8 cellular contexts compared by ENCODE assay signal in the genomic region with DNA sequence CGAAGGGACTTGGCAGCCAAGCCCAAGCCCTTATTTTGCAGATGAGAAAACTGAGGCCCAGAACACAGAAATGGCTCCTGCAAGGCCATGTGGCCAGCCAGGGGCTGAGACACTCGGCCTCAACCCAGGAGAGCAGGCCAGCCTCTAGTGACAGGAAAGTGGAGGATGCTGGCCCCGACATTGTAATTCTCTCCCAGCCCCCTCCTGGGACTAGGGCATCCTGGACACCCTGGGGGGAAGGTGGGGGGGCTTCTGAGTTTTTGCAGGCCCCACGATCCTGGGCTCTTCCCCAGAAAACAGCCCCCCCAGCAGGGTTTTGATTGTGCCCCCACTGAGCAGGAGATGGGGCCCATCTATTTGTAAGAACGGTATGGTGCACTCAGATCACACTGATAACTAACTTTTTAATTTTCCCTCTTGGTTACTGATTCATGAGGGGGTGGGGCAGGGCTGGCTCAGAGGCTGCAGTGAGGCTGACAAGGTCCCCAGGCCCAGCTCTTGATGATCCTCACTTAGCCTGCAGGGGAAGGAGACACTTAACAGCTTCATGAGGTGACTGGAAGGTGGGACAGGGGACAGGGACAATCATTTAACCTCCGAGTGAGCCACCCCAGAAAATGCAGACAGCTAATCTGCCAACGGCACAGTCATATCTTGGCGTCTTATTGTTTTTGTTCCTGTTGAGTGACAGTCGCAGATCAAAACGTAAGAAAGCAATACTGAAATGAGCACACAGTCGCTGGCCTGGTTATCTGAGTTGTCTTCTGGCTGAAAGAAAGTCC. TPM values are rescaled to one million over a fixed set of nuclear protein-coding genes. Genes with fewer than 3 reads are reported as not detected.
DNase-seq lines count a peak whose midpoint lies in the region; ATAC-seq, FAIRE-seq and TF ChIP-seq lines count a peak whose summit lies in the region.

No MANE protein-coding gene starts in this region.

- no peak overlapping the region for H3K4ac ChIP-seq in neuronal stem cell (ENCODE audit: low read length)

- TF ChIP-seq POLR2A in GM12878 (IDR thresholded peaks at IDR 0.05; ENCODE audit: low read depth, low read length) (no peak; the same call in 1 of the 2 replicates), lower leg skin (IDR thresholded peaks at IDR 0.05) (no peak)

- peak; percentile 50 for ATAC-seq in GM12878
- no peak for ATAC-seq in HG02970 (IDR thresholded peaks at IDR 0.05; ENCODE audit: low FRiP score, unreplicated experiment)

- no peaks in the 10 kb centered on the region for H3K9me3 ChIP-seq in HUES64 (ENCODE audit: insufficient read depth, low read depth, low read length)
- H3K9me3 ChIP-seq in GM12878 (replicated peaks; ENCODE audit: control insufficient read depth, insufficient read depth, low read length): no peaks in the 10 kb centered on the region
- no peaks in the 10 kb centered on the region for H3K9me3 ChIP-seq in neuronal stem cell (replicated peaks in 1 of 2; ENCODE audit: control insufficient read depth in 2 of 2, insufficient read depth in 1 of 2, low read depth in 1 of 2, low read length in 2 of 2)

- CTCF ChIA-PET in GM12878 (lab: Yijun Ruan, JAX): interaction anchor here (0.8 to 2.0 kb wide), 4 partner anchors 10 to 153 kb away, joined by 4 to 5 read pairs (median 4); no protein-coding TSS in a partner anchor

- 0 out of 2 replicates have a peak overlapping the region, but pooled peaks have one; percentile 15 for H3K27ac ChIP-seq in HUES64 (ENCODE audit: low read depth, low read length)
- peak overlapping the region; percentile 96 for H3K27ac ChIP-seq in GM12878 (ENCODE audit: control insufficient read depth, insufficient read depth)
- H3K27ac ChIP-seq in neuronal stem cell (replicated peaks; ENCODE audit: low read length): no peak overlapping the region

- no peak overlapping the region for H3K4me3 ChIP-seq in HUES64 (ENCODE audit: low read length)
- peak overlapping the region; percentile 69 for H3K4me3 ChIP-seq in GM12878
- no peak overlapping the region for H3K4me3 ChIP-seq in neuronal stem cell (ENCODE audit: low read length in 2 of 2)
- no peak overlapping the region for H3K4me3 ChIP-seq in lower leg skin (ENCODE audit: low read depth, poor library complexity, severe bottlenecking)

- no peak overlapping the region for H2BK5ac ChIP-seq in neuronal stem cell (ENCODE audit: low read length)

- H2BK15ac ChIP-seq in neuronal stem cell (ENCODE audit: low read length): no peak overlapping the region

- no peak overlapping the region for H3K18ac ChIP-seq in neuronal stem cell (ENCODE audit: low read length)

- in situ Hi-C loops in GM12878 (cut with MboI): loop anchor here (25.0 kb wide), 1 partner anchor 1355 kb away; the partner anchor contains the start of genes CXXC1 and MBD1

- intact Hi-C loops in GM12878 (cut with micrococcal nuclease; ENCODE audit: unreplicated experiment): loop anchor here (5.0 kb wide), 2 partner anchors 65 to 100 kb away; no protein-coding TSS in a partner anchor
- intact Hi-C loops in lower leg skin (cut with DNase I; ENCODE audit: low total_unique reads): no loop called here

- 73% methylated on average over 11 of the region's 11 CpGs for WGBS in HUES64
- under 1% methylated on average over 11 of the region's 11 CpGs for WGBS in GM12878 (ENCODE audit: insufficient coverage, insufficient replicate concordance, low lambda C conversion rate, missing lambda C conversion rate)
- WGBS in neuronal stem cell (ENCODE audit: extremely low coverage in 2 of 2, insufficient read length in 2 of 2, insufficient replicate concordance in 1 of 2), 2 donors: no CpG with 5 or more reads among the region's 11 CpGs
- WGBS in lower leg skin, 2 donors: 40 to 52% methylated on average over 11 of the region's 11 CpGs

- SMC1A ChIA-PET in GM12878 (lab: Charles Lee; ENCODE audit: uncharacterized antibody, unreplicated experiment): interaction anchor here (0.6 to 7.1 kb wide), 12 partner anchors 10 to 244 kb away, joined by 3 to 55 read pairs (median 6); no protein-coding TSS in a partner anchor

- no peak for TF ChIP-seq CTCF in GM12878 (IDR thresholded peaks at IDR 0.05 in 2 of 3, conservative IDR thresholded peaks at IDR 0.05 in 1 of 3; ENCODE audit: control insufficient read depth in 2 of 3, extremely low read depth in 1 of 3, insufficient read depth in 1 of 3, low read depth in 3 of 3, low read length in 3 of 3)
- no peak for TF ChIP-seq CTCF in lower leg skin (IDR thresholded peaks at IDR 0.05)

- H3K4me2 ChIP-seq in GM12878 (ENCODE audit: control insufficient read depth, insufficient read depth): peak overlapping the region; percentile 99
- H3K4me2 ChIP-seq in neuronal stem cell (ENCODE audit: insufficient read depth, low read length, poor library complexity, severe bottlenecking): no peak overlapping the region

- no peaks in the 10 kb centered on the region for H4K20me1 ChIP-seq in GM12878 (ENCODE audit: control insufficient read depth, insufficient read depth)

- H2BK120ac ChIP-seq in neuronal stem cell (ENCODE audit: low read depth, low read length): no peak overlapping the region

- H2AK5ac ChIP-seq in neuronal stem cell (ENCODE audit: low read depth, low read length): no peak overlapping the region

- no peak for TF ChIP-seq EP300 in GM12878 (IDR thresholded peaks at IDR 0.05; ENCODE audit: borderline replicate concordance in 1 of 2, control insufficient read depth in 1 of 2, low read depth in 2 of 2, low read length in 2 of 2)

- POLR2A ChIA-PET in GM12878 (lab: Charles Lee): interaction anchor here (0.7 to 8.1 kb wide), 7 partner anchors 15 to 264 kb away, joined by 3 to 71 read pairs (median 3); partner anchors contain the start of gene SMAD7

- peak overlapping the region; percentile 24 for H2AFZ ChIP-seq in GM12878 (ENCODE audit: control insufficient read depth, low read depth, low read length)
- no peak overlapping the region for H2AFZ ChIP-seq in neuronal stem cell (ENCODE audit: low read length)

- TF ChIP-seq RAD21 in GM12878 (IDR thresholded peaks at IDR 0.05; ENCODE audit: insufficient read depth, low read depth, low read length): no peak

- peaks cover 99% of the 10 kb centered on the region for H3K79me2 ChIP-seq in GM12878 (ENCODE audit: control insufficient read depth, insufficient read depth, low read length)

- H3K27me3 ChIP-seq in HUES64 (ENCODE audit: insufficient read depth, low read length) (no peaks in the 10 kb centered on the region), GM12878 (replicated peaks in 1 of 2; ENCODE audit: control insufficient read depth in 2 of 2, insufficient read depth in 2 of 2, low read length in 1 of 2) (no peaks in the 10 kb centered on the region), neuronal stem cell (ENCODE audit: control insufficient read depth in 3 of 3, insufficient read depth in 3 of 3, low read depth in 1 of 3, low read length in 3 of 3) (no peaks in the 10 kb centered on the region)

- H4K91ac ChIP-seq in neuronal stem cell (ENCODE audit: low read depth, low read length, poor library complexity): no peak overlapping the region

- FAIRE-seq in GM18507 (lab: Jason Lieb, UNC): peak; percentile 93
- FAIRE-seq in GM12878 (lab: Jason Lieb, UNC): peak; percentile 81

- H4K8ac ChIP-seq in neuronal stem cell (ENCODE audit: low read depth, low read length): no peak overlapping the region

- no peak overlapping the region for H3K23ac ChIP-seq in neuronal stem cell (ENCODE audit: low read depth, low read length, poor library complexity)

- no peaks in the 10 kb centered on the region for H3K79me1 ChIP-seq in neuronal stem cell (ENCODE audit: low read depth, low read length)

- H2BK12ac ChIP-seq in neuronal stem cell (ENCODE audit: low read length): no peak overlapping the region

- RAD21 ChIA-PET in GM12878 (lab: Charles Lee; ENCODE audit: unreplicated experiment): interaction anchor here (0.9 to 3.8 kb wide), 12 partner anchors 8 to 153 kb away, joined by 3 to 41 read pairs (median 6); no protein-coding TSS in a partner anchor

- no peak overlapping the region for H3K9ac ChIP-seq in HUES64 (ENCODE audit: low read depth, low read length)
- peak overlapping the region; percentile 64 for H3K9ac ChIP-seq in GM12878 (ENCODE audit: control insufficient read depth, insufficient read depth, low read length)
- H3K9ac ChIP-seq in neuronal stem cell (ENCODE audit: low read depth, low read length, poor library complexity): peak overlapping the region; percentile 55

- no TSS peak for BruUV-seq in GM12878 (replicated peaks; lab: Mats Ljungman, UMichigan)

- H3K36me3 ChIP-seq in HUES64 (ENCODE audit: insufficient read depth, low read length) (peaks cover 6% of the 10 kb centered on the region; the same call in 1 of the 2 replicates), GM12878 (ENCODE audit: control insufficient read depth in 2 of 2, insufficient read depth in 2 of 2, low read length in 1 of 2) (peaks cover 3 to 7% of the 10 kb centered on the region in 2 experiments), neuronal stem cell (replicated peaks in 1 of 2; ENCODE audit: control insufficient read depth in 2 of 2, insufficient read depth in 2 of 2, low read length in 2 of 2) (no peaks in the 10 kb centered on the region)

- H3K4me1 ChIP-seq in HUES64 (ENCODE audit: insufficient read depth, low read length): peaks cover 82% of the 10 kb centered on the region
- H3K4me1 ChIP-seq in GM12878 (ENCODE audit: control insufficient read depth, insufficient read depth, low read length): peaks cover 72% of the 10 kb centered on the region
- H3K4me1 ChIP-seq in neuronal stem cell (ENCODE audit: control insufficient read depth in 2 of 2, insufficient read depth in 1 of 2, low read depth in 1 of 2, low read length in 2 of 2): peaks cover 19 to 29% of the 10 kb centered on the region in 2 donors

- DNase-seq in GM18507 (ENCODE audit: extremely low spot score, insufficient read length, low read depth): no peak
- DNase-seq in GM12878 (ENCODE audit: low read depth, low spot score): peak; percentile 58
- no peak for DNase-seq in neuronal stem cell (ENCODE audit: low spot score)
- no peak for DNase-seq in dermis blood vessel endothelial cell
- no peak for DNase-seq in lower leg skin (ENCODE audit: low spot score in 2 of 2)
- DNase-seq in A172 (ENCODE audit: low spot score): no peak

- H3K14ac ChIP-seq in neuronal stem cell (ENCODE audit: low read length): no peak overlapping the region

RNA-seq across cellular contexts. Expression of gene SMAD7, which starts 18.9 kb away (rescaled TPM):
- 9.8 TPM for polyA plus RNA-seq in HUES64 (2013, experiment 1 of 2)
- polyA plus RNA-seq in HUES64 (2013, experiment 2 of 2): 10.7 TPM
- 36.4 and 43.3 TPM in 2 replicates for total RNA-seq in GM12878 (2013; cell fraction: nucleolus; rRNA removed)
- total RNA-seq in GM12878 (2014; rRNA removed) (11.7 and 14.8 TPM in 2 replicates), GM12878 (2014; rRNA removed; fragmentation: Illumina TruSeq; extraction: Trizol) (8.4 and 10.3 TPM in 2 replicates), GM12878 (2021) (13.1 and 14.1 TPM in 2 replicates), dermis blood vessel endothelial cell (6.2 and 9.0 TPM in 2 replicates), lower leg skin (10 to 100 TPM; 19.6 to 23.9 (median 20.7) TPM)
- 2.7 TPM for polyA plus RNA-seq in GM12878 (2011; ENCODE audit: low read depth)
- polyA plus RNA-seq in GM12878 (2011; rRNA removed) (19.0 and 22.5 TPM in 2 replicates), GM12878 (2014; fragmentation: Illumina TruSeq; extraction: Trizol) (4.3 and 6.4 TPM in 2 replicates), GM12878 (2014; fragmentation: Nextera tagmentation; extraction: Ambion mirVana) (1 to 10 TPM; 1.3 to 1.8 TPM), GM12878 (2014; rRNA removed) (8.6 and 9.7 TPM in 2 replicates), GM12878 (2016; fragmentation: Nextera tagmentation; extraction: Ambion mirVana) (1 to 10 TPM; 2.0 to 3.8 TPM)
- polyA plus RNA-seq in GM12878 (2011; cell fraction: cytosol; rRNA removed): 24.3 and 24.7 TPM in 2 replicates
- polyA plus RNA-seq in GM12878 (2011; cell fraction: nucleus; rRNA removed): 34.6 and 47.7 TPM in 2 replicates
- 7.3 and 8.5 TPM in 2 replicates for polyA plus RNA-seq in GM12878 (2012)
- 28.1 and 47.6 TPM in 2 replicates for polyA minus RNA-seq in GM12878 (2011; rRNA and poly(A)+ RNA removed)
- 16.8 and 23.7 TPM in 2 replicates for polyA minus RNA-seq in GM12878 (2011; cell fraction: cytosol; rRNA and poly(A)+ RNA removed)
- 23.5 and 38.0 TPM in 2 replicates for polyA minus RNA-seq in GM12878 (2011; cell fraction: nucleus; rRNA and poly(A)+ RNA removed)
- 0.57 TPM for polyA plus RNA-seq in neuronal stem cell (2013, experiment 1 of 2)
- 0.79 TPM for polyA plus RNA-seq in neuronal stem cell (2013, experiment 2 of 2)
- 6.2 and 8.5 TPM in 2 replicates for total RNA-seq in A172 (2014; rRNA removed; shearing (Covaris generic))
